18 cellular contexts compared by ENCODE assay signal in the genomic region with DNA sequence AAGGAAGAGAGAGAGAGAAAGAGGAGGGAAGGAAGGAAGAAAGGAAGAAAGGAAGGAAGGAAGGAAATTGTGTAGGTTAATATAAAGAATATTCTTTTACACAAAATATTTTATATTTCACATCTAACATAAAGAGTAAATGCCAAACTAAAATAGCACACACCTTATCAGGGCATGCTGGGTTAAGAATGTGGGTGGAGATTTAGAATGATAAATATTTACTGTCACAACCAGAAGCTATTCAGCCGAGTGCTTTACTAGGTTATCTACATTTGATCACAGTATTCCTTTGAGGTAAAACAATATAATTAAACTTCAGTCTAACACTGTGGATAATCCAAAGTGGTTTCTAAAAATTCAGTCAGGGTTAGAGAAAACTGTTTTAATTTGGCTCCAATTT.
DNase-seq lines count a peak whose midpoint lies in the region; ATAC-seq, FAIRE-seq and TF ChIP-seq lines count a peak whose summit lies in the region.
"Had no signal": no experiment of that assay in that cellular context is flagged by ENCODE, and none has a peak within 500 bp of the region (broad histone marks: within the 10 kb centered on the region; RNA-seq: fewer than 3 reads in every experiment).

No MANE protein-coding gene starts in this region.

- no peaks in the 10 kb centered on the region for H3K27me3 Mint-ChIP-seq in activated CD4-positive, alpha-beta T cell treated with anti-CD3 and anti-CD28 coated beads, Interleukin-2, amount 10 ng/mL, durations not matched to agents 24 days and 14 days
- H3K27me3 Mint-ChIP-seq: activated CD4-positive, alpha-beta memory T cell treated with anti-CD3 and anti-CD28 coated beads for 36 hours; brain; dendritic cell treated with granulocyte-macrophage colony-stimulating factor and Interleukin-4, amounts not matched to agents 40 ng/mL and 50 ng/mL, for 4 days; stimulated activated memory B cell treated with anti-CD40 and anti-IgM and Interleukin-4, amounts not matched to agents 10 μg/mL and 1 μg/mL and 100 μg/mL, for 72 hours had no signal

- peak; percentile 71 for ATAC-seq in left lung
- no peak for ATAC-seq in GM21737 (IDR thresholded peaks at IDR 0.05; ENCODE audit: unreplicated experiment)
- ATAC-seq in GM18502 (IDR thresholded peaks at IDR 0.05; ENCODE audit: poor library complexity, unreplicated experiment) = no peak
- ATAC-seq: psoas muscle; stimulated activated memory B cell treated with anti-CD40 and anti-IgM and Interleukin-4, amounts not matched to agents 10 μg/mL and 1 μg/mL and 100 μg/mL, for 72 hours had no signal

- peaks cover 22% of the 10 kb centered on the region for H3K4me1 Mint-ChIP-seq in activated CD4-positive, alpha-beta T cell treated with anti-CD3 and anti-CD28 coated beads, Interleukin-2, amount 10 ng/mL, durations not matched to agents 24 days and 14 days
- H3K4me1 Mint-ChIP-seq: stimulated activated memory B cell treated with anti-CD40 and anti-IgM and Interleukin-4, amounts not matched to agents 10 μg/mL and 1 μg/mL and 100 μg/mL, for 72 hours had no signal

- no peaks in the 10 kb centered on the region for H3K9me3 ChIP-seq in left lung
- H3K9me3 ChIP-seq: psoas muscle, spleen, transverse colon had no signal

- TF ChIP-seq POLR2A in H54 (IDR thresholded peaks at IDR 0.05; ENCODE audit: low read depth, low read length) = no peak

- intact Hi-C loops in activated CD4-positive, alpha-beta T cell treated with anti-CD3 and anti-CD28 coated beads, Interleukin-2, amount 10 ng/mL, durations not matched to agents 24 days and 14 days (cut with micrococcal nuclease) = no loop called here
- intact Hi-C loops in left lung (cut with DNase I) = no loop called here

- peak; percentile 6 for FAIRE-seq in H54 (lab: Jason Lieb, UNC)

- peaks cover 4% of the 10 kb centered on the region for H3K9me3 Mint-ChIP-seq in activated CD4-positive, alpha-beta T cell treated with anti-CD3 and anti-CD28 coated beads, Interleukin-2, amount 10 ng/mL, durations not matched to agents 24 days and 14 days
- H3K9me3 Mint-ChIP-seq: activated CD4-positive, alpha-beta memory T cell treated with anti-CD3 and anti-CD28 coated beads for 36 hours; dendritic cell treated with granulocyte-macrophage colony-stimulating factor and Interleukin-4, amounts not matched to agents 40 ng/mL and 50 ng/mL, for 4 days had no signal

- no peaks in the 10 kb centered on the region for H3K36me3 Mint-ChIP-seq in activated CD4-positive, alpha-beta T cell treated with anti-CD3 and anti-CD28 coated beads, Interleukin-2, amount 10 ng/mL, durations not matched to agents 24 days and 14 days (ENCODE audit: low read depth)
- H3K36me3 Mint-ChIP-seq: activated CD4-positive, alpha-beta memory T cell treated with anti-CD3 and anti-CD28 coated beads for 36 hours; stimulated activated memory B cell treated with anti-CD40 and anti-IgM and Interleukin-4, amounts not matched to agents 10 μg/mL and 1 μg/mL and 100 μg/mL, for 72 hours had no signal

- H3K36me3 ChIP-seq in left lung = no peaks in the 10 kb centered on the region
- H3K36me3 ChIP-seq: spleen, transverse colon had no signal

- H3K27ac ChIP-seq in left lung = no peak overlapping the region
- H3K27ac ChIP-seq: psoas muscle, spleen, transverse colon had no signal

- TF ChIP-seq CTCF in left lung (IDR thresholded peaks at IDR 0.05) = no peak

- no peak for DNase-seq in activated CD4-positive, alpha-beta T cell treated with anti-CD3 and anti-CD28 coated beads, Interleukin-2, amount 10 ng/mL, durations not matched to agents 24 days and 14 days
- DNase-seq in activated CD4-positive, alpha-beta T cell treated with anti-CD3 and anti-CD28 coated beads, Interleukin-2, amount 50 U/mL, for 1 hour = no peak
- DNase-seq in H54 (ENCODE audit: insufficient read length, low spot score) = no peak
- DNase-seq in SW480 (ENCODE audit: low spot score) = peak; percentile 81
- no peak for DNase-seq in left lung
- no peak for DNase-seq in NAMALWA (ENCODE audit: low spot score)
- DNase-seq: activated CD4-positive, alpha-beta memory T cell treated with anti-CD3 and anti-CD28 coated beads for 36 hours; activated effector memory CD4-positive, alpha-beta T cell treated with Interleukin-2 at 50 U/mL for 16 hours; Karpas-422; NCI-H1436; psoas muscle; spleen; transverse colon had no signal

- H3K27me3 ChIP-seq in left lung = no peaks in the 10 kb centered on the region
- H3K27me3 ChIP-seq: spleen, transverse colon had no signal

- peak overlapping the region; percentile 44 for H3K4me3 Mint-ChIP-seq in activated CD4-positive, alpha-beta T cell treated with anti-CD3 and anti-CD28 coated beads, Interleukin-2, amount 10 ng/mL, durations not matched to agents 24 days and 14 days
- H3K4me3 Mint-ChIP-seq: brain; dendritic cell treated with granulocyte-macrophage colony-stimulating factor and Interleukin-4, amounts not matched to agents 40 ng/mL and 50 ng/mL, for 4 days; stimulated activated memory B cell treated with anti-CD40 and anti-IgM and Interleukin-4, amounts not matched to agents 10 μg/mL and 1 μg/mL and 100 μg/mL, for 72 hours had no signal

- peak overlapping the region; percentile 51 for H3K27ac Mint-ChIP-seq in activated CD4-positive, alpha-beta T cell treated with anti-CD3 and anti-CD28 coated beads, Interleukin-2, amount 10 ng/mL, durations not matched to agents 24 days and 14 days
- H3K27ac Mint-ChIP-seq: dendritic cell treated with granulocyte-macrophage colony-stimulating factor and Interleukin-4, amounts not matched to agents 40 ng/mL and 50 ng/mL, for 4 days; stimulated activated memory B cell treated with anti-CD40 and anti-IgM and Interleukin-4, amounts not matched to agents 10 μg/mL and 1 μg/mL and 100 μg/mL, for 72 hours had no signal

- H3K4me3 ChIP-seq in left lung = no peak overlapping the region
- H3K4me3 ChIP-seq: psoas muscle, transverse colon had no signal

- no peaks in the 10 kb centered on the region for H3K4me1 ChIP-seq in left lung
- H3K4me1 ChIP-seq: psoas muscle had no signal
